23 cellular contexts compared by ENCODE assay signal in genomic region chr4:78459327-78459726, GRCh38.
"Had no signal": no experiment of that assay in that cellular context is flagged by ENCODE, and none has a peak within 500 bp of the region (broad histone marks: within the 10 kb centered on the region; RNA-seq: fewer than 3 reads in every experiment).

No MANE protein-coding gene starts in this region.

- H3K9ac ChIP-seq: SK-N-SH had no signal

- H3K27ac ChIP-seq: ascending aorta, body of pancreas, Peyer's patch, RWPE1, SJCRH30, VCaP had no signal

- H3K36me3 ChIP-seq: ascending aorta, Peyer's patch had no signal

- H3K4me3 ChIP-seq: ascending aorta, body of pancreas, Peyer's patch, SJCRH30 had no signal

- H3K9me3 ChIP-seq: ascending aorta, body of pancreas, Peyer's patch, SJCRH30, SK-N-SH had no signal

- ATAC-seq: activated naive CD8-positive, alpha-beta T cell treated with anti-CD3 and anti-CD28 coated beads, Interleukin-2, amount 50 U/mL, for 24 hours; activated T-cell treated with anti-CD3 and anti-CD28 coated beads, Interleukin-2, amount 50 U/mL, for 4 hours; body of pancreas had no signal

- DNase-seq: activated CD4-positive, alpha-beta memory T cell treated with anti-CD3 and anti-CD28 coated beads for 36 hours; activated CD4-positive, alpha-beta T cell treated with anti-CD3 and anti-CD28 coated beads, Interleukin-2, amount 10 ng/mL, durations not matched to agents 7 days and 5 days; activated CD4-positive, CD25-positive, alpha-beta regulatory T cell; activated CD8-positive, alpha-beta memory T cell treated with anti-CD3 and anti-CD28 coated beads for 24 hours; activated effector memory CD4-positive, alpha-beta T cell treated with anti-CD3 and anti-CD28 coated beads, Interleukin-2, amount 50 U/mL, for 16 hours; activated naive CD4-positive, alpha-beta T cell treated with Interleukin-2 at 50 U/mL for 16 hours; activated naive CD8-positive, alpha-beta T cell treated with anti-CD3 and anti-CD28 coated beads, Interleukin-2, amount 50 U/mL, for 24 hours; activated T-cell treated with anti-CD3 and anti-CD28 coated beads, Interleukin-2, amount 50 U/mL, for 4 hours; amniotic stem cell; body of pancreas; central memory CD4-positive, alpha-beta T cell; NCI-H1092; NCI-H1417; NCI-H2081; NCI-H446; Peyer's patch; Right ventricle myocardium superior; SJCRH30; SK-N-SH; T-helper 1 cell had no signal

- H3K27me3 ChIP-seq: ascending aorta, body of pancreas, Peyer's patch, SJCRH30 had no signal

- H3K4me1 ChIP-seq: ascending aorta, body of pancreas, Peyer's patch, SJCRH30 had no signal

- H3K4me2 ChIP-seq: SK-N-SH had no signal
